In genomic region chr18:66495844-66496243, GRCh38 we compare ENCODE assay signal across 8 cellular contexts.
DNase-seq lines count a peak whose midpoint lies in the region; ATAC-seq lines count a peak whose summit lies in the region.

No MANE protein-coding gene starts in this region.

- intact Hi-C loops in cardiac septum (cut with DNase I), result loop anchor here (5.0 to 10.0 kb wide), 2 partner anchors 531 to 769 kb away; no protein-coding TSS in a partner anchor

- DNase-seq in COR-L47 (lab: John Stamatoyannopoulos, UW), result peak; percentile 81
- DNase-seq in NCI-H1092 (lab: John Stamatoyannopoulos, UW), result peak; percentile 66
- peak; percentile 68 for DNase-seq in SK-N-DZ (ENCODE audit: low spot score)
- DNase-seq in cardiac septum (ENCODE audit: low spot score), result peak; percentile 76
- DNase-seq in retina, result peak; percentile 72
- no peak for DNase-seq in DMS153 treated with DMSO at 0.1 percent for 48 hours (lab: John Stamatoyannopoulos, UW; ENCODE audit: unreplicated experiment)

- ATAC-seq in GM21515 (IDR thresholded peaks at IDR 0.05; ENCODE audit: unreplicated experiment) (peak; percentile 54), GM21723 (IDR thresholded peaks at IDR 0.05; ENCODE audit: unreplicated experiment) (no peak)
